Comparison of ENCODE assay signal across 8 cellular contexts in genomic region chr1:13700521-13701273, GRCh38. TPM values are rescaled to one million over a fixed set of nuclear protein-coding genes. Genes with fewer than 3 reads are reported as not detected.
DNase-seq lines count a peak whose midpoint lies in the region; ATAC-seq, FAIRE-seq and TF ChIP-seq lines count a peak whose summit lies in the region.

No MANE protein-coding gene starts in this region.

- in situ Hi-C loops in mammary epithelial cell (cut with MboI; ENCODE audit: low sequenced_read_pairs in 2 of 2) = no loop called here

- no peaks in the 10 kb centered on the region for H3K9me3 ChIP-seq in mammary epithelial cell (replicated peaks; ENCODE audit: insufficient read depth, low read length)
- H3K9me3 ChIP-seq in keratinocyte (ENCODE audit: control insufficient read depth, low read depth, low read length) = no peaks in the 10 kb centered on the region

- no peaks in the 10 kb centered on the region for H3K27me3 ChIP-seq in mammary epithelial cell (ENCODE audit: insufficient read depth, low read length)
- H3K27me3 ChIP-seq in keratinocyte (ENCODE audit: control insufficient read depth, extremely low read depth, insufficient read depth, low read length) = no peaks in the 10 kb centered on the region

- CTCF ChIA-PET in mammary epithelial cell (lab: Charles Lee; ENCODE audit: low non-redundant PET) = no interaction called here

- ATAC-seq in HG03139 (IDR thresholded peaks at IDR 0.05; ENCODE audit: unreplicated experiment) = peak; percentile 32
- no peak for ATAC-seq in GM18873 (IDR thresholded peaks at IDR 0.05; ENCODE audit: low FRiP score, unreplicated experiment)

- TF ChIP-seq CTCF in mammary epithelial cell (conservative IDR thresholded peaks at IDR 0.05 in 1 of 2, IDR thresholded peaks at IDR 0.05 in 1 of 2; ENCODE audit: extremely low read depth in 1 of 2, insufficient read depth in 1 of 2, low read depth in 1 of 2, low read length in 2 of 2) (no peak), keratinocyte (optimal IDR thresholded peaks at IDR 0.05 in 1 of 3, IDR thresholded peaks at IDR 0.05 in 1 of 3, conservative IDR thresholded peaks at IDR 0.05 in 1 of 3; ENCODE audit: extremely low read depth in 1 of 3, insufficient read depth in 2 of 3, low read length in 3 of 3) (no peak)

- no peaks in the 10 kb centered on the region for H3K9me1 ChIP-seq in keratinocyte (ENCODE audit: control insufficient read depth, extremely low read depth, insufficient read depth, low read length)

- peak overlapping the region; percentile 82 for H3K4me2 ChIP-seq in mammary epithelial cell (ENCODE audit: insufficient read depth, low read depth, low read length)
- peak overlapping the region; percentile 100 for H3K4me2 ChIP-seq in keratinocyte (ENCODE audit: control insufficient read depth, extremely low read depth, insufficient read depth, low read depth, low read length)

- no peaks in the 10 kb centered on the region for H4K20me1 ChIP-seq in mammary epithelial cell (ENCODE audit: insufficient read depth, low read length)
- no peaks in the 10 kb centered on the region for H4K20me1 ChIP-seq in keratinocyte (ENCODE audit: control insufficient read depth, extremely low read depth, insufficient read depth, low read length)

- no peak overlapping the region for H3K9ac ChIP-seq in mammary epithelial cell (ENCODE audit: insufficient read depth, low read length)
- peak overlapping the region; percentile 89 for H3K9ac ChIP-seq in keratinocyte (ENCODE audit: control insufficient read depth, extremely low read depth, insufficient read depth, low read length)

- H3K4me3 ChIP-seq in mammary epithelial cell (replicated peaks in 1 of 3; ENCODE audit: insufficient read depth in 1 of 3, low read depth in 2 of 3, low read length in 3 of 3) (peak overlapping the region; percentile 56 to 72 (median 68)), keratinocyte (ENCODE audit: control insufficient read depth in 2 of 3, extremely low read depth in 1 of 3, insufficient read depth in 2 of 3, low read depth in 1 of 3, low read length in 3 of 3) (peak overlapping the region; percentile 60 to 89 (median 87))

- H3K79me2 ChIP-seq in mammary epithelial cell (ENCODE audit: insufficient read depth, low read length) (no peaks in the 10 kb centered on the region), keratinocyte (ENCODE audit: control insufficient read depth, insufficient read depth, low read length) (peaks cover 41% of the 10 kb centered on the region)

- dilution Hi-C loops in mammary epithelial cell (cut with HindIII; ENCODE audit: low sequenced_read_pairs) = no loop called here
- dilution Hi-C loops in keratinocyte (cut with MboI; ENCODE audit: extremely low pct_ligation_motif_present, low sequenced_read_pairs) = no loop called here

- FAIRE-seq in keratinocyte (lab: Jason Lieb, UNC) = peak; percentile 34

- intact Hi-C loops in mammary epithelial cell (cut with micrococcal nuclease) = no loop called here

- H2AFZ ChIP-seq in mammary epithelial cell (ENCODE audit: low read depth, low read length) = peak overlapping the region; percentile 100
- peak overlapping the region; percentile 84 for H2AFZ ChIP-seq in keratinocyte (ENCODE audit: control insufficient read depth, low read length)

- H3K27ac ChIP-seq in mammary epithelial cell (ENCODE audit: insufficient read depth, low read depth, low read length) = no peak overlapping the region
- H3K27ac ChIP-seq in keratinocyte (ENCODE audit: control insufficient read depth, insufficient read depth, low read length) = peak overlapping the region; percentile 87

- peaks cover 5% of the 10 kb centered on the region for H3K4me1 ChIP-seq in mammary epithelial cell (ENCODE audit: insufficient read depth, low read length)
- H3K4me1 ChIP-seq in keratinocyte (ENCODE audit: control insufficient read depth, extremely low read depth, insufficient read depth, low read length) = peaks cover 16% of the 10 kb centered on the region

- DNase-seq in NCI-H2171 treated with DMSO at 0.1 percent for 48 hours (lab: John Stamatoyannopoulos, UW) (peak; percentile 29), NCI-H2171 (lab: John Stamatoyannopoulos, UW) (no peak), UCSD-AML1 (lab: John Stamatoyannopoulos, UW; ENCODE audit: unreplicated experiment) (peak; percentile 70), mammary epithelial cell (peak; percentile 12), keratinocyte (ENCODE audit: low read depth, low spot score) (no peak)
- DNase-seq in stimulated activated CD4-positive, alpha-beta T cell treated with anti-CD3 and anti-CD28 coated beads, Interleukin-15, amount 100 ng/mL, for 24 hours = peak; percentile 62

- WGBS in mammary epithelial cell (ENCODE audit: low coverage, missing lambda C conversion rate) = 16% methylated on average over 24 of the region's 48 CpGs

- H3K36me3 ChIP-seq in mammary epithelial cell (ENCODE audit: insufficient read depth, low read length) = no peaks in the 10 kb centered on the region
- H3K36me3 ChIP-seq in keratinocyte (ENCODE audit: control insufficient read depth in 2 of 2, extremely low read depth in 1 of 2, insufficient read depth in 2 of 2, low read length in 2 of 2) = no peaks in the 10 kb centered on the region

- no TSS peak for BruUV-seq in mammary epithelial cell (replicated peaks; lab: Mats Ljungman, UMichigan)

RNA-seq across cellular contexts. Expression of gene PRDM2, which starts 0.7 kb away (rescaled TPM):
- 10 to 100 TPM; 11.0 to 29.7 TPM for total RNA-seq in mammary epithelial cell
- polyA plus RNA-seq in mammary epithelial cell (6.8 TPM), keratinocyte (10.8 to 14.2 TPM (median 13.8 TPM) in 3 replicates)
- polyA minus RNA-seq in mammary epithelial cell (27.1 TPM), keratinocyte (12.5 to 22.8 TPM (median 18.3 TPM) in 3 replicates)
- 25.2 TPM for polyA plus RNA-seq in keratinocyte (2011; ENCODE audit: low read depth)
- 9.4 and 12.4 TPM in 2 replicates for polyA plus RNA-seq in keratinocyte (2011; cell fraction: cytosol; rRNA removed)
- polyA plus RNA-seq in keratinocyte (2011; cell fraction: nucleus; rRNA removed) = 36.0 and 40.0 TPM in 2 replicates
- 14.2 and 17.1 TPM in 2 replicates for polyA plus RNA-seq in keratinocyte (2012; ENCODE audit: low replicate concordance)
- polyA minus RNA-seq in keratinocyte (2011; cell fraction: cytosol; rRNA and poly(A)+ RNA removed) = 10.6 TPM
- 15.7 and 34.1 TPM in 2 replicates for polyA minus RNA-seq in keratinocyte (2011; cell fraction: nucleus; rRNA and poly(A)+ RNA removed)

Comparison
In these comparisons a context has a peak if more than half of its experiments do, and no peak if none do; other contexts are left out.
1. DNase-seq: peak in NCI-H2171 treated with DMSO at 0.1 percent for 48 hours (single experiment), UCSD-AML1 (single experiment), mammary epithelial cell (single experiment) and stimulated activated CD4-positive, alpha-beta T cell treated with anti-CD3 and anti-CD28 coated beads, Interleukin-15, amount 100 ng/mL, for 24 hours (single experiment); none in NCI-H2171 (single experiment) and keratinocyte (single experiment).